21 cellular contexts compared by ENCODE assay signal in the genomic region with DNA sequence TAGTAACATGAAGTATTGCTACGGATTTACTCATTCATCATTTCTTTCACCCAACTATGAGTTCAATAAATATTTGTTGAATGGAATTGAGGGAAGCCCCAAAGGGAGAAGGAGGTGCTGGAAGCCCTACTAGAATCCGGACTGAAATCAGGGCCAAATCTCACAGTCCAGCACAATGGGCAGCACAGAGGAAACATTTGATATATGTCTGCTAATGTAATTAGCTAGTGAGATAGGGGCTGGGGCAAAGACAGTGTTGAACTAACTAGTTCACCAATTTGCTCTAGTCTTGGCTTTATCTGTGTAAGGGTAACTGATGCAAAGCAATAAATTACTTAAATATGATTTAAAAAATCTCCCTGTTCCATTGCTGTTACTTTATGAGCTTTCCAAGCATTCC.
"Had no signal": no experiment of that assay in that cellular context is flagged by ENCODE, and none has a peak within 500 bp of the region (broad histone marks: within the 10 kb centered on the region; RNA-seq: fewer than 3 reads in every experiment).

No MANE protein-coding gene starts in this region.

- H3K4me1 ChIP-seq: psoas muscle, vagina had no signal

- H3K36me3 ChIP-seq: heart left ventricle, spleen, upper lobe of right lung, vagina had no signal

- H3K27ac ChIP-seq: coronary artery, dorsolateral prefrontal cortex, psoas muscle, upper lobe of right lung, vagina had no signal

- H3K9me3 ChIP-seq: heart left ventricle, psoas muscle, spleen, upper lobe of right lung, vagina had no signal

- H3K4me3 Mint-ChIP-seq: nephron progenitor cell had no signal

- DNase-seq: dorsolateral prefrontal cortex; effector CD8-positive, alpha-beta T cell; foreskin melanocyte; heart left ventricle; hippocampal formation; left colon; left ventricle myocardium superior; mesenchymal stem cell; midbrain; nephron progenitor cell; psoas muscle; retina; spleen; stimulated activated CD4-positive, alpha-beta T cell treated with anti-CD3 and anti-CD28 coated beads, Interleukin-15, amount 100 ng/mL, for 24 hours; stimulated activated CD4-positive, alpha-beta T cell treated with anti-CD3 and anti-CD28 coated beads, Interleukin-1b, Interleukin-23, amount 100 ng/mL, for 48 hours; stimulated activated naive CD4-positive, alpha-beta T cell treated with Interleukin-2 at 50 U/mL for 16 hours; upper lobe of right lung had no signal

- H3K4me3 ChIP-seq: lung, psoas muscle, vagina had no signal

- H3K27me3 ChIP-seq: dorsolateral prefrontal cortex, heart left ventricle, spleen, upper lobe of right lung, vagina had no signal

- ATAC-seq: left colon, left ventricle myocardium superior, psoas muscle, sciatic nerve, upper lobe of right lung had no signal
